Comparison of ENCODE assay signal across 14 cellular contexts in genomic region chr1:201026746-201027145, GRCh38. TPM values are rescaled to one million over a fixed set of nuclear protein-coding genes. Genes with fewer than 3 reads are reported as not detected.
DNase-seq lines count a peak whose midpoint lies in the region; ATAC-seq and TF ChIP-seq lines count a peak whose summit lies in the region.
"Had no signal": no experiment of that assay in that cellular context is flagged by ENCODE, and none has a peak within 500 bp of the region (broad histone marks: within the 10 kb centered on the region; RNA-seq: fewer than 3 reads in every experiment).

No MANE protein-coding gene starts in this region.

- no peaks in the 10 kb centered on the region for H3K27me3 ChIP-seq in neutrophil

- H3K27ac ChIP-seq in neutrophil, result peak overlapping the region; percentile 76
- H3K27ac ChIP-seq: RWPE1 had no signal

- H3K9me3 ChIP-seq in neutrophil, result no peaks in the 10 kb centered on the region

- no peaks in the 10 kb centered on the region for H3K27me3 Mint-ChIP-seq in activated CD4-positive, alpha-beta T cell treated with anti-CD3 and anti-CD28 coated beads, Interleukin-2, amount 10 ng/mL, durations not matched to agents 24 days and 14 days
- H3K27me3 Mint-ChIP-seq in activated CD4-positive, alpha-beta T cell treated with anti-CD3 and anti-CD28 coated beads, Interleukin-2, amount 10 ng/mL, durations not matched to agents 7 days and 5 days, result no peaks in the 10 kb centered on the region
- no peaks in the 10 kb centered on the region for H3K27me3 Mint-ChIP-seq in activated naive CD8-positive, alpha-beta T cell treated with anti-CD3 and anti-CD28 coated beads, Interleukin-2, amount 10 ng/mL, durations not matched to agents 7 days and 5 days

- ATAC-seq in activated naive CD8-positive, alpha-beta T cell treated with anti-CD3 and anti-CD28 coated beads, Interleukin-2, amount 10 ng/mL, durations not matched to agents 7 days and 5 days (ENCODE audit: low read depth), result no peak

- POLR2A ChIA-PET in activated CD4-positive, alpha-beta T cell treated with anti-CD3 and anti-CD28 coated beads, Interleukin-2, amount 10 ng/mL, durations not matched to agents 7 days and 5 days (lab: Charles Lee), result no interaction called here
- POLR2A ChIA-PET in activated naive CD8-positive, alpha-beta T cell treated with anti-CD3 and anti-CD28 coated beads, Interleukin-2, amount 10 ng/mL, durations not matched to agents 7 days and 5 days (lab: Charles Lee), result interaction anchor here (0.6 to 8.4 kb wide), 2 partner anchors 15 to 88 kb away, joined by 5 to 108 read pairs; no protein-coding TSS in a partner anchor

- peaks cover 45% of the 10 kb centered on the region for H3K4me1 Mint-ChIP-seq in activated CD4-positive, alpha-beta T cell treated with anti-CD3 and anti-CD28 coated beads, Interleukin-2, amount 10 ng/mL, durations not matched to agents 24 days and 14 days
- peaks cover 42% of the 10 kb centered on the region for H3K4me1 Mint-ChIP-seq in activated CD4-positive, alpha-beta T cell treated with anti-CD3 and anti-CD28 coated beads, Interleukin-2, amount 10 ng/mL, durations not matched to agents 7 days and 5 days
- peaks cover 32% of the 10 kb centered on the region for H3K4me1 Mint-ChIP-seq in activated naive CD8-positive, alpha-beta T cell treated with anti-CD3 and anti-CD28 coated beads, Interleukin-2, amount 10 ng/mL, durations not matched to agents 7 days and 5 days

- H3K36me3 Mint-ChIP-seq in activated CD4-positive, alpha-beta T cell treated with anti-CD3 and anti-CD28 coated beads, Interleukin-2, amount 10 ng/mL, durations not matched to agents 24 days and 14 days (ENCODE audit: low read depth), result peaks cover 7% of the 10 kb centered on the region
- H3K36me3 Mint-ChIP-seq in activated CD4-positive, alpha-beta T cell treated with anti-CD3 and anti-CD28 coated beads, Interleukin-2, amount 10 ng/mL, durations not matched to agents 7 days and 5 days (ENCODE audit: low read depth), result peaks cover 12% of the 10 kb centered on the region
- peaks cover 9% of the 10 kb centered on the region for H3K36me3 Mint-ChIP-seq in activated naive CD8-positive, alpha-beta T cell treated with anti-CD3 and anti-CD28 coated beads, Interleukin-2, amount 10 ng/mL, durations not matched to agents 7 days and 5 days

- intact Hi-C loops in activated CD4-positive, alpha-beta T cell treated with anti-CD3 and anti-CD28 coated beads, Interleukin-2, amount 10 ng/mL, durations not matched to agents 24 days and 14 days (cut with micrococcal nuclease), result no loop called here

- no peaks in the 10 kb centered on the region for H3K9me3 Mint-ChIP-seq in activated CD4-positive, alpha-beta T cell treated with anti-CD3 and anti-CD28 coated beads, Interleukin-2, amount 10 ng/mL, durations not matched to agents 24 days and 14 days
- H3K9me3 Mint-ChIP-seq in activated CD4-positive, alpha-beta T cell treated with anti-CD3 and anti-CD28 coated beads, Interleukin-2, amount 10 ng/mL, durations not matched to agents 7 days and 5 days, result no peaks in the 10 kb centered on the region
- no peaks in the 10 kb centered on the region for H3K9me3 Mint-ChIP-seq in activated naive CD8-positive, alpha-beta T cell treated with anti-CD3 and anti-CD28 coated beads, Interleukin-2, amount 10 ng/mL, durations not matched to agents 7 days and 5 days

- CTCF ChIA-PET in activated CD4-positive, alpha-beta T cell treated with anti-CD3 and anti-CD28 coated beads, Interleukin-2, amount 10 ng/mL, durations not matched to agents 7 days and 5 days (lab: Charles Lee), result interaction anchor here (1.0 to 13.3 kb wide), 5 partner anchors 11 to 127 kb away, joined by 3 to 152 read pairs (median 5); partner anchors contain the start of gene TMEM9

- no peak overlapping the region for H3K27ac Mint-ChIP-seq in activated CD4-positive, alpha-beta T cell treated with anti-CD3 and anti-CD28 coated beads, Interleukin-2, amount 10 ng/mL, durations not matched to agents 24 days and 14 days
- no peak overlapping the region for H3K27ac Mint-ChIP-seq in activated CD4-positive, alpha-beta T cell treated with anti-CD3 and anti-CD28 coated beads, Interleukin-2, amount 10 ng/mL, durations not matched to agents 7 days and 5 days
- H3K27ac Mint-ChIP-seq in activated naive CD8-positive, alpha-beta T cell treated with anti-CD3 and anti-CD28 coated beads, Interleukin-2, amount 10 ng/mL, durations not matched to agents 7 days and 5 days, result no peak overlapping the region

- TF ChIP-seq CTCF in neutrophil (IDR thresholded peaks at IDR 0.05), result no peak

- DNase-seq in activated CD4-positive, alpha-beta T cell treated with anti-CD3 and anti-CD28 coated beads, Interleukin-2, amount 10 ng/mL, durations not matched to agents 24 days and 14 days, result no peak
- no peak for DNase-seq in activated CD4-positive, alpha-beta T cell treated with anti-CD3 and anti-CD28 coated beads, Interleukin-2, amount 10 ng/mL, durations not matched to agents 7 days and 5 days
- DNase-seq in NAMALWA (ENCODE audit: low spot score) (peak; percentile 47), NCI-H510A (lab: John Stamatoyannopoulos, UW) (no peak), activated gamma-delta T cell treated with Interleukin-2 at 50 U/mL for 16 hours (no peak)
- DNase-seq in activated naive CD8-positive, alpha-beta T cell treated with anti-CD3 and anti-CD28 coated beads, Interleukin-2, amount 10 ng/mL, durations not matched to agents 7 days and 5 days, result no peak
- DNase-seq in stimulated activated CD8-positive, alpha-beta memory T cell treated with anti-CD3 and anti-CD28 coated beads, Interleukin-4, amount 100 ng/mL, for 48 hours, result no peak
- DNase-seq: activated CD4-positive, alpha-beta T cell treated with anti-CD3 and anti-CD28 coated beads for 1 hour; glutamatergic neuron; NCI-H2171 treated with DMSO at 0.1 percent for 48 hours; stimulated activated CD4-positive, alpha-beta T cell treated with anti-CD3 and anti-CD28 coated beads, Interleukin-4, amount 100 ng/mL, for 4 hours had no signal

- H3K4me1 ChIP-seq in neutrophil (ENCODE audit: control insufficient read depth in 1 of 2, insufficient read depth in 1 of 2, low read depth in 1 of 2, low read length in 1 of 2), result peaks cover 66 to 68% of the 10 kb centered on the region in 2 experiments

- H3K4me3 Mint-ChIP-seq in activated CD4-positive, alpha-beta T cell treated with anti-CD3 and anti-CD28 coated beads, Interleukin-2, amount 10 ng/mL, durations not matched to agents 24 days and 14 days, result peak overlapping the region; percentile 48
- H3K4me3 Mint-ChIP-seq in activated CD4-positive, alpha-beta T cell treated with anti-CD3 and anti-CD28 coated beads, Interleukin-2, amount 10 ng/mL, durations not matched to agents 7 days and 5 days, result no peak overlapping the region
- H3K4me3 Mint-ChIP-seq in activated naive CD8-positive, alpha-beta T cell treated with anti-CD3 and anti-CD28 coated beads, Interleukin-2, amount 10 ng/mL, durations not matched to agents 7 days and 5 days, result peak overlapping the region; percentile 20

- no peaks in the 10 kb centered on the region for H3K36me3 ChIP-seq in neutrophil

- H3K4me3 ChIP-seq in neutrophil (ENCODE audit: low read depth in 1 of 2, low read length in 1 of 2), result peak overlapping the region; percentile 1 to 45
- H3K4me3 ChIP-seq: lung had no signal

RNA-seq across cellular contexts. Expression of gene KIF21B, which starts 3.2 kb away (rescaled TPM):
- 48.3 and 49.3 TPM in 2 replicates for total RNA-seq in activated CD4-positive, alpha-beta T cell treated with anti-CD3 and anti-CD28 coated beads, Interleukin-2, amount 10 ng/mL, durations not matched to agents 24 days and 14 days
- 100 to 1,000 TPM; 104 to 107 TPM for total RNA-seq in activated CD4-positive, alpha-beta T cell treated with anti-CD3 and anti-CD28 coated beads, Interleukin-2, amount 10 ng/mL, durations not matched to agents 7 days and 5 days
- total RNA-seq in activated naive CD8-positive, alpha-beta T cell treated with anti-CD3 and anti-CD28 coated beads, Interleukin-2, amount 10 ng/mL, durations not matched to agents 7 days and 5 days, result 100 to 1,000 TPM; 143 TPM
